21 cellular contexts compared by ENCODE assay signal in genomic region chr1:79283451-79283850, GRCh38.
DNase-seq lines count a peak whose midpoint lies in the region; TF ChIP-seq lines count a peak whose summit lies in the region.
"Had no signal": no experiment of that assay in that cellular context is flagged by ENCODE, and none has a peak within 500 bp of the region (broad histone marks: within the 10 kb centered on the region; RNA-seq: fewer than 3 reads in every experiment).

No MANE protein-coding gene starts in this region.

- H4K12ac ChIP-seq in trophoblast cell (ENCODE audit: low read depth, low read length) = no peak overlapping the region

- CTCF ChIA-PET in OCI-LY7 (lab: Charles Lee; ENCODE audit: unreplicated experiment) = no interaction called here

- no peak overlapping the region for H4K91ac ChIP-seq in trophoblast cell (ENCODE audit: low read depth, low read length)

- no peaks in the 10 kb centered on the region for H3K4me1 Mint-ChIP-seq in chondrocyte (ENCODE audit: low read depth)
- H3K4me1 Mint-ChIP-seq: CD14-positive monocyte; CD8-positive, alpha-beta memory T cell had no signal

- no peaks in the 10 kb centered on the region for H3K27me3 Mint-ChIP-seq in chondrocyte (ENCODE audit: low read depth)
- H3K27me3 Mint-ChIP-seq: CD4-positive, alpha-beta T cell; CD8-positive, alpha-beta memory T cell had no signal

- WGBS in trophoblast cell (ENCODE audit: extremely low coverage, insufficient coverage, insufficient read length) = no CpG with 5 or more reads among the region's 10 CpGs

- H3K9me2 ChIP-seq in OCI-LY7 (ENCODE audit: insufficient read depth, low read length) = no peaks in the 10 kb centered on the region

- no peaks in the 10 kb centered on the region for H3K27me3 ChIP-seq in trophoblast cell (ENCODE audit: insufficient read depth, low read length)
- H3K27me3 ChIP-seq: BE2C; BLaER1 treated with 17β-estradiol and CSF1 and Interleukin-3, amounts not matched to agents 10 nM and 100 nM had no signal

- DNase-seq in Daoy (ENCODE audit: low read depth) = peak; percentile 31
- DNase-seq in chondrocyte (ENCODE audit: low spot score) = peak; percentile 28
- DNase-seq in trophoblast cell = peak; percentile 52 to 84
- no peak for DNase-seq in OCI-LY7 (ENCODE audit: low spot score)
- no peak for DNase-seq in NCI-H128 (lab: John Stamatoyannopoulos, UW; ENCODE audit: unreplicated experiment)
- no peak for DNase-seq in effector CD8-positive, alpha-beta T cell (lab: John Stamatoyannopoulos, UW)
- DNase-seq: 8988T; ACHN; AML-193; BE2C; CD4-positive, alpha-beta T cell; CD8-positive, alpha-beta memory T cell; DMS 273 treated with DMSO at 0.1 percent for 48 hours; DMS79; GF-D8; GM23248; H7; HCEC 1CT had no signal

- H4K20me1 ChIP-seq in OCI-LY7 (ENCODE audit: insufficient read depth, low read length) = no peaks in the 10 kb centered on the region
- H4K20me1 ChIP-seq: BLaER1 treated with 17β-estradiol and CSF1 and Interleukin-3, amounts not matched to agents 10 nM and 100 nM had no signal

- H3K79me1 ChIP-seq in trophoblast cell (ENCODE audit: low read length) = no peaks in the 10 kb centered on the region

- POLR2A ChIA-PET in OCI-LY7 (lab: Charles Lee) = no interaction called here

- H3K27ac ChIP-seq in trophoblast cell (ENCODE audit: low read depth, low read length) = no peak overlapping the region
- H3K27ac ChIP-seq in OCI-LY7 (ENCODE audit: low read depth, low read length, poor library complexity, severe bottlenecking) = no peak overlapping the region
- H3K27ac ChIP-seq: A549; BLaER1 treated with 17β-estradiol and CSF1 and Interleukin-3, amounts not matched to agents 10 nM and 100 nM; GM23248 had no signal

- H3K18ac ChIP-seq in trophoblast cell (ENCODE audit: low read length) = no peak overlapping the region

- H3K9me3 ChIP-seq in trophoblast cell (ENCODE audit: insufficient read depth, low read depth, low read length) (no peaks in the 10 kb centered on the region), OCI-LY7 (ENCODE audit: low read length) (no peaks in the 10 kb centered on the region)
- H3K9me3 ChIP-seq: A549; BE2C; BLaER1 treated with 17β-estradiol and CSF1 and Interleukin-3, amounts not matched to agents 10 nM and 100 nM had no signal

- H3K4ac ChIP-seq in trophoblast cell (ENCODE audit: low read depth, low read length) = no peak overlapping the region

- H2AK5ac ChIP-seq in trophoblast cell (ENCODE audit: low read length) = no peak overlapping the region

- no peaks in the 10 kb centered on the region for H3K9me3 Mint-ChIP-seq in chondrocyte (ENCODE audit: low read depth)

- no peak overlapping the region for H2BK12ac ChIP-seq in trophoblast cell (ENCODE audit: low read length)

- H3K14ac ChIP-seq in trophoblast cell (ENCODE audit: low read length) = no peak overlapping the region

- BruUV-seq in OCI-LY7 (replicated peaks; lab: Mats Ljungman, UMichigan) = no TSS peak

- no peaks in the 10 kb centered on the region for H3K36me3 Mint-ChIP-seq in chondrocyte (ENCODE audit: low read depth)
- H3K36me3 Mint-ChIP-seq: CD14-positive monocyte; CD8-positive, alpha-beta memory T cell had no signal

- H3K79me2 ChIP-seq in trophoblast cell (ENCODE audit: control insufficient read depth, insufficient read depth, low read length, poor library complexity) = no peaks in the 10 kb centered on the region
- H3K79me2 ChIP-seq in OCI-LY7 (ENCODE audit: insufficient read depth, low read depth, low read length) = no peaks in the 10 kb centered on the region

- H2BK120ac ChIP-seq in trophoblast cell (ENCODE audit: insufficient read depth, low read length, poor library complexity) = no peak overlapping the region

- no peak overlapping the region for H4K8ac ChIP-seq in trophoblast cell (ENCODE audit: low read depth, low read length)

- H3K23ac ChIP-seq in trophoblast cell (ENCODE audit: low read length) = no peak overlapping the region

- H2BK5ac ChIP-seq in trophoblast cell (ENCODE audit: low read depth, low read length, poor library complexity) = no peak overlapping the region

- no peak overlapping the region for H2AFZ ChIP-seq in trophoblast cell (ENCODE audit: insufficient read depth, low read length, poor library complexity)
- H2AFZ ChIP-seq in OCI-LY7 (ENCODE audit: low read length) = no peak overlapping the region
- H2AFZ ChIP-seq: GM23248 had no signal

- H3K9ac ChIP-seq in trophoblast cell (ENCODE audit: low read length) = no peak overlapping the region
- H3K9ac ChIP-seq: BLaER1 treated with 17β-estradiol and CSF1 and Interleukin-3, amounts not matched to agents 10 nM and 100 nM; GM23248 had no signal

- H3K27ac Mint-ChIP-seq in chondrocyte (ENCODE audit: unreplicated experiment) = no peak overlapping the region
- H3K27ac Mint-ChIP-seq: CD14-positive monocyte; CD4-positive, alpha-beta T cell; CD8-positive, alpha-beta memory T cell had no signal

- no peak overlapping the region for H3K4me3 ChIP-seq in trophoblast cell (ENCODE audit: low read depth, low read length)
- no peak overlapping the region for H3K4me3 ChIP-seq in OCI-LY7 (ENCODE audit: low read depth, low read length, poor library complexity, severe bottlenecking)
- H3K4me3 ChIP-seq: A549; BLaER1 treated with 17β-estradiol and CSF1 and Interleukin-3, amounts not matched to agents 10 nM and 100 nM; GM23248 had no signal

- no peak for TF ChIP-seq CTCF in chondrocyte (IDR thresholded peaks at IDR 0.05)
- no peak for TF ChIP-seq CTCF in OCI-LY7 (conservative IDR thresholded peaks at IDR 0.05; ENCODE audit: low read length)

- no peak overlapping the region for H3K4me3 Mint-ChIP-seq in chondrocyte (ENCODE audit: unreplicated experiment)
- H3K4me3 Mint-ChIP-seq: CD14-positive monocyte; CD4-positive, alpha-beta T cell; CD8-positive, alpha-beta memory T cell had no signal

- intact Hi-C loops in OCI-LY7 (cut with micrococcal nuclease; ENCODE audit: unreplicated experiment) = no loop called here

- H3K36me3 ChIP-seq in trophoblast cell (ENCODE audit: control insufficient read depth in 1 of 2, insufficient read depth in 2 of 2, low read length in 2 of 2) = no peaks in the 10 kb centered on the region
- H3K36me3 ChIP-seq in OCI-LY7 (ENCODE audit: insufficient read depth, low read length) = no peaks in the 10 kb centered on the region
- H3K36me3 ChIP-seq: BE2C; BLaER1 treated with 17β-estradiol and CSF1 and Interleukin-3, amounts not matched to agents 10 nM and 100 nM had no signal

- H3K4me1 ChIP-seq in trophoblast cell (ENCODE audit: control insufficient read depth in 1 of 2, insufficient read depth in 2 of 2, low read length in 2 of 2) = no peaks in the 10 kb centered on the region
- no peaks in the 10 kb centered on the region for H3K4me1 ChIP-seq in OCI-LY7 (ENCODE audit: insufficient read depth, low read length, poor library complexity, severe bottlenecking)
- H3K4me1 ChIP-seq: A549; BE2C; BLaER1 treated with 17β-estradiol and CSF1 and Interleukin-3, amounts not matched to agents 10 nM and 100 nM had no signal

- no peak overlapping the region for H3K4me2 ChIP-seq in trophoblast cell (ENCODE audit: low read length)
- no peak overlapping the region for H3K4me2 ChIP-seq in OCI-LY7 (ENCODE audit: low read length)
- H3K4me2 ChIP-seq: A549; BLaER1 treated with 17β-estradiol and CSF1 and Interleukin-3, amounts not matched to agents 10 nM and 100 nM had no signal

Comparison
In these comparisons a context has a peak if more than half of its experiments do, and no peak if none do; other contexts are left out.
1. DNase-seq: peak in Daoy (single experiment), chondrocyte (single experiment) and trophoblast cell (2 of 2); none in OCI-LY7 (single experiment), NCI-H128 (single experiment) and effector CD8-positive, alpha-beta T cell (single experiment).